In genomic region chr1:223650465-223650864, GRCh38 we compare ENCODE assay signal across 20 cellular contexts. TPM values are rescaled to one million over a fixed set of nuclear protein-coding genes. Genes with fewer than 3 reads are reported as not detected.
DNase-seq lines count a peak whose midpoint lies in the region; ATAC-seq and TF ChIP-seq lines count a peak whose summit lies in the region.
"Had no signal": no experiment of that assay in that cellular context is flagged by ENCODE, and none has a peak within 500 bp of the region (broad histone marks: within the 10 kb centered on the region; RNA-seq: fewer than 3 reads in every experiment).

No MANE protein-coding gene starts in this region.

- H3K4me3 Mint-ChIP-seq in activated T-helper 2 cell treated with anti-CD3 and anti-CD28 coated beads, Interferon-gamma antibody, Interleukin-2, Interleukin-4, amounts not matched to agents 10 μg/mL and 5 μg/mL and 100 μg/mL, durations not matched to agents 14 hours and 24 hours and 36 hours (ENCODE audit: low read depth), result no peak overlapping the region
- H3K4me3 Mint-ChIP-seq: CD14-positive monocyte; CD4-positive, alpha-beta memory T cell; H9 had no signal

- H3K36me3 Mint-ChIP-seq in activated T-helper 2 cell treated with anti-CD3 and anti-CD28 coated beads, Interferon-gamma antibody, Interleukin-2, Interleukin-4, amounts not matched to agents 10 μg/mL and 5 μg/mL and 100 μg/mL, durations not matched to agents 14 hours and 24 hours and 36 hours (ENCODE audit: low read depth), result no peaks in the 10 kb centered on the region
- H3K36me3 Mint-ChIP-seq: CD14-positive monocyte; CD4-positive, alpha-beta memory T cell had no signal

- H3K4me1 Mint-ChIP-seq in activated T-helper 2 cell treated with anti-CD3 and anti-CD28 coated beads, Interferon-gamma antibody, Interleukin-2, Interleukin-4, amounts not matched to agents 10 μg/mL and 5 μg/mL and 100 μg/mL, durations not matched to agents 14 hours and 24 hours and 36 hours (ENCODE audit: low read depth), result peaks cover 4% of the 10 kb centered on the region
- H3K4me1 Mint-ChIP-seq: CD14-positive monocyte; CD4-positive, alpha-beta memory T cell had no signal

- intact Hi-C loops in Right ventricle myocardium inferior (cut with DNase I) (loop anchor here (5.0 kb wide), 1 partner anchor 638 kb away; no protein-coding TSS in a partner anchor), left ventricle myocardium superior (cut with micrococcal nuclease) (no loop called here)
- intact Hi-C loops in activated T-helper 2 cell treated with anti-CD3 and anti-CD28 coated beads, Interferon-gamma antibody, Interleukin-2, Interleukin-4, amounts not matched to agents 10 μg/mL and 5 μg/mL and 100 μg/mL, durations not matched to agents 14 hours and 24 hours and 36 hours (cut with micrococcal nuclease), result no loop called here

- in situ Hi-C loops in HAP-1 (cut with MboI; ENCODE audit: low sequenced_read_pairs), result no loop called here

- H3K9ac ChIP-seq in skeletal muscle tissue (ENCODE audit: low read depth in 1 of 3, low read length in 3 of 3), result no peak overlapping the region
- H3K9ac ChIP-seq: BLaER1 had no signal

- H3K4me3 ChIP-seq in right atrium auricular region (no peak overlapping the region), skeletal muscle tissue (ENCODE audit: low read length in 3 of 3) (peak overlapping the region in 1 of 3 donors; percentile 10), HAP-1 (no peak overlapping the region)
- H3K4me3 ChIP-seq: A549, BLaER1 had no signal

- no peaks in the 10 kb centered on the region for H3K9me3 Mint-ChIP-seq in activated T-helper 2 cell treated with anti-CD3 and anti-CD28 coated beads, Interferon-gamma antibody, Interleukin-2, Interleukin-4, amounts not matched to agents 10 μg/mL and 5 μg/mL and 100 μg/mL, durations not matched to agents 14 hours and 24 hours and 36 hours
- H3K9me3 Mint-ChIP-seq: CD4-positive, alpha-beta memory T cell; H9 had no signal

- H3K27ac ChIP-seq in right atrium auricular region, result no peak overlapping the region
- H3K27ac ChIP-seq in skeletal muscle tissue (ENCODE audit: low read depth, low read length), result peak overlapping the region; percentile 37
- H3K27ac ChIP-seq: 22Rv1, A549, BLaER1 had no signal

- H3K27ac Mint-ChIP-seq in activated T-helper 2 cell treated with anti-CD3 and anti-CD28 coated beads, Interferon-gamma antibody, Interleukin-2, Interleukin-4, amounts not matched to agents 10 μg/mL and 5 μg/mL and 100 μg/mL, durations not matched to agents 14 hours and 24 hours and 36 hours, result no peak overlapping the region
- H3K27ac Mint-ChIP-seq: CD14-positive monocyte; CD4-positive, alpha-beta memory T cell; H9 had no signal

- H3K9me3 ChIP-seq in right atrium auricular region (no peaks in the 10 kb centered on the region), skeletal muscle tissue (ENCODE audit: control insufficient read depth in 3 of 3, low read length in 3 of 3) (no peaks in the 10 kb centered on the region), HAP-1 (no peaks in the 10 kb centered on the region)
- H3K9me3 ChIP-seq: A549 had no signal

- H3K27me3 ChIP-seq in right atrium auricular region (no peaks in the 10 kb centered on the region), skeletal muscle tissue (ENCODE audit: control insufficient read depth in 3 of 3, insufficient read depth in 3 of 3, low read length in 3 of 3) (no peaks in the 10 kb centered on the region), HAP-1 (ENCODE audit: low read depth) (no peaks in the 10 kb centered on the region)
- H3K27me3 ChIP-seq: BLaER1 had no signal

- DNase-seq in Right ventricle myocardium inferior (ENCODE audit: missing footprints), result no peak
- no peak for DNase-seq in right atrium auricular region (ENCODE audit: low spot score)
- DNase-seq in cerebellar cortex (ENCODE audit: low spot score), result peak; percentile 97
- no peak for DNase-seq in left ventricle myocardium superior
- no peak for DNase-seq in HAP-1 (ENCODE audit: low spot score in 2 of 2)
- DNase-seq in activated T-helper 2 cell treated with anti-CD3 and anti-CD28 coated beads, Interferon-gamma antibody, Interleukin-2, Interleukin-4, amounts not matched to agents 10 μg/mL and 5 μg/mL and 100 μg/mL, durations not matched to agents 14 hours and 24 hours and 36 hours (ENCODE audit: low spot score), result no peak
- DNase-seq: AML-193; CD4-positive, alpha-beta memory T cell; DMS153; DMS79; GF-D8; H9; IMR-90 had no signal

- H3K36me3 ChIP-seq in right atrium auricular region (no peaks in the 10 kb centered on the region), skeletal muscle tissue (ENCODE audit: control insufficient read depth in 3 of 3, insufficient read depth in 3 of 3, low read length in 3 of 3) (no peaks in the 10 kb centered on the region), HAP-1 (replicated peaks) (no peaks in the 10 kb centered on the region)
- H3K36me3 ChIP-seq: BLaER1 had no signal

- ATAC-seq in Right ventricle myocardium inferior, result peak; percentile 69
- peak; percentile 86 for ATAC-seq in left ventricle myocardium superior
- no peak for ATAC-seq in GM21367 (IDR thresholded peaks at IDR 0.05; ENCODE audit: unreplicated experiment)
- ATAC-seq: A549 had no signal

- TF ChIP-seq CTCF in right atrium auricular region (IDR thresholded peaks at IDR 0.05), result no peak

- peaks cover 5% of the 10 kb centered on the region for H3K27me3 Mint-ChIP-seq in activated T-helper 2 cell treated with anti-CD3 and anti-CD28 coated beads, Interferon-gamma antibody, Interleukin-2, Interleukin-4, amounts not matched to agents 10 μg/mL and 5 μg/mL and 100 μg/mL, durations not matched to agents 14 hours and 24 hours and 36 hours (ENCODE audit: low read depth)

- H3K4me1 ChIP-seq in right atrium auricular region (peaks cover 0 to 5% of the 10 kb centered on the region in 2 donors), skeletal muscle tissue (ENCODE audit: control insufficient read depth in 3 of 3, insufficient read depth in 3 of 3, low read length in 3 of 3) (peaks cover 27 to 33% (median 30%) of the 10 kb centered on the region in 3 donors), HAP-1 (peaks cover 32% of the 10 kb centered on the region)

RNA-seq across cellular contexts. Expression of gene CAPN8, which starts 15.0 kb away (rescaled TPM):
- total RNA-seq in Right ventricle myocardium inferior (not detected), right atrium auricular region (not detected), left ventricle myocardium superior (not detected), skeletal muscle tissue (1.0 TPM)
- total RNA-seq in activated T-helper 2 cell treated with anti-CD3 and anti-CD28 coated beads, Interferon-gamma antibody, Interleukin-2, Interleukin-4, amounts not matched to agents 10 μg/mL and 5 μg/mL and 100 μg/mL, durations not matched to agents 14 hours and 24 hours and 36 hours, result not detected in 2 replicates
- total RNA-seq: Daoy, H9, IMR-90 had no signal
